Comparison of ENCODE assay signal across 15 cellular contexts in genomic region chr6:13452346-13453171, GRCh38. TPM values are rescaled to one million over a fixed set of nuclear protein-coding genes. Genes with fewer than 3 reads are reported as not detected.
DNase-seq lines count a peak whose midpoint lies in the region; ATAC-seq, FAIRE-seq and TF ChIP-seq lines count a peak whose summit lies in the region.
"Had no signal": no experiment of that assay in that cellular context is flagged by ENCODE, and none has a peak within 500 bp of the region (broad histone marks: within the 10 kb centered on the region; RNA-seq: fewer than 3 reads in every experiment).

No MANE protein-coding gene starts in this region.

- no peaks in the 10 kb centered on the region for H3K36me3 Mint-ChIP-seq in CD8-positive, alpha-beta T cell
- peaks cover 20 to 23% of the 10 kb centered on the region in 2 donors for H3K36me3 Mint-ChIP-seq in CD14-positive monocyte
- H3K36me3 Mint-ChIP-seq: activated naive CD8-positive, alpha-beta T cell had no signal

- H3K27me3 Mint-ChIP-seq in CD8-positive, alpha-beta T cell (ENCODE audit: low read depth), result no peaks in the 10 kb centered on the region
- H3K27me3 Mint-ChIP-seq in CD14-positive monocyte (ENCODE audit: low read depth in 3 of 3), result peaks cover 0 to 2% (median 2%) of the 10 kb centered on the region in 3 donors
- H3K27me3 Mint-ChIP-seq: activated naive CD8-positive, alpha-beta T cell had no signal

- H3K4me2 ChIP-seq in HepG2 (ENCODE audit: low read depth, low read length), result no peak overlapping the region

- H3K9me3 ChIP-seq in liver (ENCODE audit: control insufficient read depth in 4 of 4, low read length in 3 of 4) (no peaks in the 10 kb centered on the region), HepG2 (ENCODE audit: low read length) (no peaks in the 10 kb centered on the region), esophagus muscularis mucosa (no peaks in the 10 kb centered on the region), muscle layer of duodenum (ENCODE audit: control insufficient read depth in 1 of 2, low read length in 2 of 2) (no peaks in the 10 kb centered on the region)
- H3K9me3 ChIP-seq in CD8-positive, alpha-beta T cell (ENCODE audit: low read length), result no peaks in the 10 kb centered on the region
- H3K9me3 ChIP-seq: suprapubic skin had no signal

- CTCF ChIA-PET in HepG2 (lab: Yijun Ruan, JAX; ENCODE audit: low intra/inter-chr PET ratio, low total read pairs), result no interaction called here
- CTCF ChIA-PET in CD8-positive, alpha-beta T cell (lab: Charles Lee), result interaction anchor here (1.3 to 4.9 kb wide), 4 partner anchors 85 to 122 kb away, joined by 3 to 38 read pairs (median 4); partner anchors contain the start of gene SIRT5

- H3K9me3 Mint-ChIP-seq in CD8-positive, alpha-beta T cell, result no peaks in the 10 kb centered on the region
- peaks cover 0 to 5% (median 0%) of the 10 kb centered on the region in 7 donors for H3K9me3 Mint-ChIP-seq in CD14-positive monocyte

- no peak for FAIRE-seq in HepG2 (lab: Jason Lieb, UNC)

- DNase-seq in HepG2 (ENCODE audit: low spot score), result no peak
- no peak for DNase-seq in esophagus muscularis mucosa (ENCODE audit: extremely low spot score)
- DNase-seq in CD8-positive, alpha-beta T cell, result no peak
- DNase-seq in T-helper 9 cell, result no peak
- DNase-seq in CD14-positive monocyte (ENCODE audit: low spot score), result no peak
- no peak for DNase-seq in NCI-H1417 (lab: John Stamatoyannopoulos, UW)
- DNase-seq: NCI-H2107; NCI-H510A treated with DMSO at 0.1 percent for 48 hours; NK-92 treated with Interleukin-12 subunit alpha and Interleukin-12 subunit beta, amount 100 ng/mL, for 24 hours had no signal

- H4K20me1 ChIP-seq in HepG2 (ENCODE audit: insufficient read depth, low read length), result no peaks in the 10 kb centered on the region

- TF ChIP-seq CTCF in liver (IDR thresholded peaks at IDR 0.05; ENCODE audit: low read depth, low read length, missing input control) (no peak), HepG2 (CRISPR knock-in tag; IDR thresholded peaks at IDR 0.05) (no peak), esophagus muscularis mucosa (IDR thresholded peaks at IDR 0.05) (no peak), CD14-positive monocyte (IDR thresholded peaks at IDR 0.05) (no peak)
- no peak for TF ChIP-seq CTCF in CD8-positive, alpha-beta T cell (IDR thresholded peaks at IDR 0.05)

- H3K36me3 ChIP-seq in liver (ENCODE audit: control insufficient read depth in 4 of 4, insufficient read depth in 3 of 4, low read depth in 1 of 4, low read length in 3 of 4) (peaks cover 0 to 6% (median 0%) of the 10 kb centered on the region in 4 donors), HepG2 (replicated peaks in 1 of 2; ENCODE audit: control insufficient read depth in 1 of 2, insufficient read depth in 2 of 2, low read length in 2 of 2) (peaks cover 0 to 11% of the 10 kb centered on the region in 2 experiments; a peak in 1 of 5 replicates), esophagus muscularis mucosa (peaks cover 0 to 28% (median 3%) of the 10 kb centered on the region in 4 donors), muscle layer of duodenum (ENCODE audit: control insufficient read depth in 1 of 2, insufficient read depth in 2 of 2, low read length in 2 of 2) (no peaks in the 10 kb centered on the region)
- H3K36me3 ChIP-seq in CD8-positive, alpha-beta T cell (ENCODE audit: insufficient read depth, low read length), result no peaks in the 10 kb centered on the region

- intact Hi-C loops in HepG2 (cut with micrococcal nuclease; ENCODE audit: unreplicated experiment) (no loop called here), esophagus muscularis mucosa (cut with DNase I) (no loop called here), CD14-positive monocyte (cut with micrococcal nuclease) (loop anchor here (5.0 to 10.0 kb wide), 4 partner anchors 35 to 118 kb away; partner anchors contain the start of gene GFOD1 (in 2 of the 2))
- intact Hi-C loops in CD8-positive, alpha-beta T cell (cut with DNase I, micrococcal nuclease), result loop anchor here (1.0 to 10.0 kb wide), 3 partner anchors 18 to 162 kb away; partner anchors contain the start of gene NOL7 (in 1 of the 2)

- no peak for ATAC-seq in HepG2
- no peak for ATAC-seq in CD8-positive, alpha-beta T cell

- H3K27ac ChIP-seq in liver (ENCODE audit: low read depth in 1 of 2, low read length in 2 of 2), result peak overlapping the region in 1 of 2 donors; percentile 57
- no peak overlapping the region for H3K27ac ChIP-seq in HepG2 (ENCODE audit: extremely low read length, insufficient read depth, low read length)
- H3K27ac ChIP-seq in esophagus muscularis mucosa (replicated peaks in 1 of 4), result peak overlapping the region; percentile 14 to 83 (median 63)
- H3K27ac ChIP-seq in muscle layer of duodenum (ENCODE audit: low read length), result peak overlapping the region; percentile 84
- no peak overlapping the region for H3K27ac ChIP-seq in CD8-positive, alpha-beta T cell (ENCODE audit: low read depth, low read length)
- H3K27ac ChIP-seq: C4-2B, suprapubic skin had no signal

- TF ChIP-seq EP300 in HepG2 (IDR thresholded peaks at IDR 0.05; ENCODE audit: low read depth in 2 of 2, low read length in 2 of 2), result no peak
- TF ChIP-seq EP300 in HepG2 (CRISPR knock-in tag; IDR thresholded peaks at IDR 0.05; ENCODE audit: borderline replicate concordance), result no peak
- TF ChIP-seq EP300 in esophagus muscularis mucosa (IDR thresholded peaks at IDR 0.05), result peak; percentile 43

- in situ Hi-C loops in HepG2 (cut with HindIII; ENCODE audit: extremely low pct_ligation_motif_present, low pct_unique_long_range_greater_than_20kb), result no loop called here

- H3K9ac ChIP-seq in liver (ENCODE audit: low read depth in 1 of 2, low read length in 2 of 2) (no peak overlapping the region), HepG2 (ENCODE audit: insufficient read depth, low read depth, low read length) (no peak overlapping the region)

- H3K4me3 ChIP-seq in liver (ENCODE audit: low read depth in 1 of 3, low read length in 3 of 3) (no peak overlapping the region), HepG2 (replicated peaks in 1 of 3; ENCODE audit: insufficient read depth in 1 of 3, low read depth in 2 of 3, low read length in 3 of 3) (no peak overlapping the region), esophagus muscularis mucosa (no peak overlapping the region), muscle layer of duodenum (ENCODE audit: low read depth in 1 of 2, low read length in 2 of 2) (peak overlapping the region in 1 of 2 donors; percentile 1)
- H3K4me3 ChIP-seq in CD8-positive, alpha-beta T cell (ENCODE audit: low read depth, low read length), result no peak overlapping the region
- H3K4me3 ChIP-seq: suprapubic skin had no signal

- POLR2A ChIA-PET in HepG2 (lab: Yijun Ruan, JAX), result no interaction called here
- POLR2A ChIA-PET in CD8-positive, alpha-beta T cell (lab: Charles Lee), result no interaction called here

- H3K27ac Mint-ChIP-seq in CD8-positive, alpha-beta T cell, result no peak overlapping the region
- peak overlapping the region in 1 of 7 donors; percentile 32 for H3K27ac Mint-ChIP-seq in CD14-positive monocyte

- no peaks in the 10 kb centered on the region for H3K79me2 ChIP-seq in HepG2 (ENCODE audit: insufficient read depth, low read length)

- no peaks in the 10 kb centered on the region for H3K27me3 ChIP-seq in liver (ENCODE audit: control insufficient read depth in 4 of 4, insufficient read depth in 4 of 4, low read length in 3 of 4)
- H3K27me3 ChIP-seq in HepG2 (ENCODE audit: control insufficient read depth in 1 of 2, insufficient read depth in 2 of 2, low read length in 2 of 2), result no peaks in the 10 kb centered on the region
- no peaks in the 10 kb centered on the region for H3K27me3 ChIP-seq in esophagus muscularis mucosa
- H3K27me3 ChIP-seq in muscle layer of duodenum (ENCODE audit: low read depth, low read length), result no peaks in the 10 kb centered on the region
- no peaks in the 10 kb centered on the region for H3K27me3 ChIP-seq in CD8-positive, alpha-beta T cell (ENCODE audit: insufficient read depth, low read length)
- H3K27me3 ChIP-seq: suprapubic skin had no signal

- no peak for TF ChIP-seq POLR2A in HepG2 (IDR thresholded peaks at IDR 0.05; ENCODE audit: insufficient read depth in 1 of 2, low read depth in 2 of 2, low read length in 2 of 2)
- TF ChIP-seq POLR2A in esophagus muscularis mucosa (IDR thresholded peaks at IDR 0.05; ENCODE audit: low read depth), result no peak

- H3K4me3 Mint-ChIP-seq in CD8-positive, alpha-beta T cell, result no peak overlapping the region
- H3K4me3 Mint-ChIP-seq in CD14-positive monocyte, result no peak overlapping the region
- H3K4me3 Mint-ChIP-seq: activated naive CD8-positive, alpha-beta T cell; activated T-helper 1 cell treated with anti-CD3 and anti-CD28 coated beads, Interleukin-12 subunit alpha, Interleukin-12 subunit beta, Interleukin-2, Interleukin-4 antibody, amounts not matched to agents 30 ng/mL and 10 ng/mL and 1 ng/mL, durations not matched to agents 14 hours and 24 hours and 36 hours had no signal

- TF ChIP-seq RAD21 in liver (IDR thresholded peaks at IDR 0.05), result peak in 1 of 2 donors; percentile 35
- no peak for TF ChIP-seq RAD21 in HepG2 (CRISPR knock-in tag; IDR thresholded peaks at IDR 0.05)

- H2AFZ ChIP-seq in HepG2 (ENCODE audit: low read length), result no peak overlapping the region

- 84% methylated on average over 12 of the region's 12 CpGs for WGBS in liver
- 92% methylated on average over 12 of the region's 12 CpGs for WGBS in HepG2 (ENCODE audit: low lambda C conversion rate)
- WGBS in esophagus muscularis mucosa, result 89% methylated on average over 11 of the region's 12 CpGs

- H3K4me1 Mint-ChIP-seq in CD8-positive, alpha-beta T cell (ENCODE audit: low read depth), result peaks cover 47% of the 10 kb centered on the region
- H3K4me1 Mint-ChIP-seq in CD14-positive monocyte, result peaks cover 37% of the 10 kb centered on the region

- H3K4me1 ChIP-seq in liver (ENCODE audit: control insufficient read depth in 4 of 4, insufficient read depth in 4 of 4, low read length in 3 of 4) (peaks cover 2 to 26% (median 8%) of the 10 kb centered on the region in 4 donors), HepG2 (ENCODE audit: insufficient read depth, low read length) (peaks cover 7% of the 10 kb centered on the region; the same call in 1 of the 2 replicates), esophagus muscularis mucosa (peaks cover 71 to 96% (median 94%) of the 10 kb centered on the region in 4 donors), muscle layer of duodenum (ENCODE audit: control insufficient read depth in 1 of 2, insufficient read depth in 2 of 2, low read length in 2 of 2) (peaks cover 23 to 60% of the 10 kb centered on the region in 2 donors)
- peaks cover 43% of the 10 kb centered on the region for H3K4me1 ChIP-seq in CD8-positive, alpha-beta T cell (ENCODE audit: insufficient read depth, low read length)

- no TSS peak for BruUV-seq in HepG2 (replicated peaks; lab: Mats Ljungman, UMichigan)

RNA-seq across cellular contexts. Expression of gene GFOD1, which starts 34.8 kb away (rescaled TPM):
- total RNA-seq in liver (10 to 100 TPM in 1 of 2 donors, 1 to 10 TPM in 1; 7.4 to 16.8 TPM), HepG2 (2016; rRNA removed; fragmentation: Illumina TruSeq; extraction: Trizol) (6.4 TPM in 2 replicates), esophagus muscularis mucosa (10 to 100 TPM; 21.7 to 34.5 (median 25.8) TPM)
- polyA plus RNA-seq in liver (1 to 10 TPM; 2.6 TPM), HepG2 (2011; rRNA removed) (1.8 and 1.9 TPM in 2 replicates), CD14-positive monocyte (1 to 10 TPM; 2.4 TPM)
- 1.1 TPM in 2 replicates for total RNA-seq in HepG2 (2016; cell fraction: cytosol; rRNA removed; fragmentation: Illumina TruSeq; extraction: Trizol; ENCODE audit: low read depth)
- 5.1 and 7.1 TPM in 2 replicates for total RNA-seq in HepG2 (2016; cell fraction: insoluble cytoplasmic fraction; rRNA removed; fragmentation: Illumina TruSeq; extraction: Trizol)
- total RNA-seq in HepG2 (2016; cell fraction: membrane; rRNA removed; fragmentation: Illumina TruSeq; extraction: Trizol), result 3.3 and 3.7 TPM in 2 replicates
- total RNA-seq in HepG2 (2016; cell fraction: nucleus; rRNA removed; fragmentation: Illumina TruSeq; extraction: Trizol), result 11.3 and 14.8 TPM in 2 replicates
- polyA plus RNA-seq in HepG2 (2011; cell fraction: cytosol; rRNA removed), result 1.1 and 1.2 TPM in 2 replicates
- polyA plus RNA-seq in HepG2 (2011; cell fraction: nucleus; rRNA removed), result 3.9 TPM in 2 replicates
- 0.56 and 0.64 TPM in 2 replicates for polyA plus RNA-seq in HepG2 (2012)
- polyA plus RNA-seq in HepG2 (2016; cell fraction: cytosol; fragmentation: Illumina TruSeq; extraction: Trizol; ENCODE audit: low read depth), result 0.99 and 1.2 TPM in 2 replicates
- 2.9 and 3.7 TPM in 2 replicates for polyA plus RNA-seq in HepG2 (2016; cell fraction: insoluble cytoplasmic fraction; fragmentation: Illumina TruSeq; extraction: Trizol; ENCODE audit: low read depth)
- 2.2 and 2.5 TPM in 2 replicates for polyA plus RNA-seq in HepG2 (2016; cell fraction: membrane; fragmentation: Illumina TruSeq; extraction: Trizol; ENCODE audit: low read depth)
- polyA plus RNA-seq in HepG2 (2016; cell fraction: nucleus; fragmentation: Illumina TruSeq; extraction: Trizol; ENCODE audit: insufficient read depth, low read depth), result 8.2 and 9.4 TPM in 2 replicates
- 10.2 and 14.8 TPM in 2 replicates for polyA minus RNA-seq in HepG2 (2011; rRNA and poly(A)+ RNA removed; ENCODE audit: low replicate concordance)
- 1.8 and 2.1 TPM in 2 replicates for polyA minus RNA-seq in HepG2 (2011; cell fraction: cytosol; rRNA and poly(A)+ RNA removed)
- polyA minus RNA-seq in HepG2 (2011; cell fraction: nucleus; rRNA and poly(A)+ RNA removed), result 6.7 and 7.7 TPM in 2 replicates
- total RNA-seq in CD8-positive, alpha-beta T cell, result 1 to 10 TPM; 5.6 to 7.6 TPM

Comparison
In these comparisons a context has a peak if more than half of its experiments do, and no peak if none do; other contexts are left out.
1. H3K27ac ChIP-seq: peak in esophagus muscularis mucosa (4 of 4) and muscle layer of duodenum (single experiment); none in HepG2 (single experiment) and CD8-positive, alpha-beta T cell (single experiment).
2. intact Hi-C loops: an anchor here in CD8-positive, alpha-beta T cell (1.0 to 10.0 kb wide) and CD14-positive monocyte (5.0 to 10.0 kb wide); none called in HepG2 and esophagus muscularis mucosa.